Comparison of ENCODE assay signal across 1 cellular context in genomic region chr19:35249146-35249847, GRCh38.
TF ChIP-seq lines count a peak whose summit lies in the region.

No MANE protein-coding gene starts in this region.

TF ChIP-seq in GM12878, 131 proteins besides CTCF, POLR2A, EP300 and RAD21 (continued from another document and continues in another):
- TF ChIP-seq RB1 (IDR thresholded peaks at IDR 0.05; ENCODE audit: borderline replicate concordance) (0 out of 2 replicates have a peak, but pooled peaks have one; percentile 19), IRF4 (IDR thresholded peaks at IDR 0.05; ENCODE audit: low read depth, low read length) (no peak), SP1 (IDR thresholded peaks at IDR 0.05; ENCODE audit: low read depth, low read length) (no peak), ATF2 (IDR thresholded peaks at IDR 0.05; ENCODE audit: low read length) (no peak), TBL1XR1 (IDR thresholded peaks at IDR 0.05; ENCODE audit: low read depth, low read length) (no peak), MTA2 (IDR thresholded peaks at IDR 0.05; ENCODE audit: low read depth) (peak; percentile 29; the same call in 1 of the 2 replicates), SIN3A (IDR thresholded peaks at IDR 0.05; ENCODE audit: low read depth, low read length) (peak; percentile 11; the same call in 1 of the 2 replicates), FOXK2 (IDR thresholded peaks at IDR 0.05) (no peak), EGR1 (IDR thresholded peaks at IDR 0.05; ENCODE audit: borderline replicate concordance in 1 of 2, low read depth in 2 of 2, low read length in 2 of 2) (no peak), NBN (IDR thresholded peaks at IDR 0.05) (no peak), BCL3 (IDR thresholded peaks at IDR 0.05; ENCODE audit: borderline replicate concordance, insufficient read depth, low read depth, low read length, poor library complexity, severe bottlenecking) (no peak), SMARCA5 (IDR thresholded peaks at IDR 0.05) (0 out of 2 replicates have a peak, but pooled peaks have one; percentile 88), POLR2AphosphoS2 (IDR thresholded peaks at IDR 0.05; ENCODE audit: low read depth, low read length) (no peak), BCLAF1 (IDR thresholded peaks at IDR 0.05) (no peak), EZH2 (IDR thresholded peaks at IDR 0.05; ENCODE audit: borderline replicate concordance, control insufficient read depth, low read depth, low read length) (no peak), CBX5 (IDR thresholded peaks at IDR 0.05; ENCODE audit: low read depth) (no peak), ZNF274 (IDR thresholded peaks at IDR 0.05; ENCODE audit: insufficient read depth, insufficient read length) (no peak), STAT1 (conservative IDR thresholded peaks at IDR 0.05) (no peak), NR2F1 (conservative IDR thresholded peaks at IDR 0.05) (0 out of 2 replicates have a peak, but pooled peaks have one; percentile 43), SRF (IDR thresholded peaks at IDR 0.05; ENCODE audit: low read depth in 2 of 2, low read length in 2 of 2) (peak in 1 of 2 experiments; percentile 81; a peak in 1 of 4 replicates), TCF3 (IDR thresholded peaks at IDR 0.05; ENCODE audit: borderline replicate concordance, insufficient read depth, low read depth, low read length) (no peak), RUNX3 (IDR thresholded peaks at IDR 0.05; ENCODE audit: low read length) (no peak), SPI1 (IDR thresholded peaks at IDR 0.05; ENCODE audit: borderline replicate concordance, insufficient read depth, low read depth, low read length) (peak; percentile 84; the same call in 1 of the 2 replicates), SMC3 (IDR thresholded peaks at IDR 0.05; ENCODE audit: borderline replicate concordance, low read length) (no peak), JUND (IDR thresholded peaks at IDR 0.05; ENCODE audit: low read depth, low read length) (no peak), SUPT20H (IDR thresholded peaks at IDR 0.05; ENCODE audit: borderline replicate concordance, control insufficient read depth, low read depth, low read length) (no peak), CREM (IDR thresholded peaks at IDR 0.05; ENCODE audit: low read depth) (no peak), NR2C1 (IDR thresholded peaks at IDR 0.05) (no peak), MXI1 (IDR thresholded peaks at IDR 0.05; ENCODE audit: low read depth, low read length) (peak; percentile 48; the same call in 1 of the 2 replicates), TCF12 (IDR thresholded peaks at IDR 0.05; ENCODE audit: low read depth, low read length) (no peak), ZBED1 (IDR thresholded peaks at IDR 0.05; ENCODE audit: borderline replicate concordance) (no peak), RFX5 (IDR thresholded peaks at IDR 0.05; ENCODE audit: low read depth, low read length) (no peak), HSF1 (IDR thresholded peaks at IDR 0.05; ENCODE audit: low read depth, low read length) (no peak), TAF1 (IDR thresholded peaks at IDR 0.05; ENCODE audit: borderline replicate concordance, low read depth, low read length) (no peak), TCF7 (IDR thresholded peaks at IDR 0.05; ENCODE audit: borderline replicate concordance) (no peak), USF1 (IDR thresholded peaks at IDR 0.05; ENCODE audit: borderline replicate concordance, extremely low read length, insufficient read depth, low read depth, low read length) (no peak), RCOR1 (conservative IDR thresholded peaks at IDR 0.05; ENCODE audit: low read depth, low read length) (no peak)
- TF ChIP-seq, protein P1, sequence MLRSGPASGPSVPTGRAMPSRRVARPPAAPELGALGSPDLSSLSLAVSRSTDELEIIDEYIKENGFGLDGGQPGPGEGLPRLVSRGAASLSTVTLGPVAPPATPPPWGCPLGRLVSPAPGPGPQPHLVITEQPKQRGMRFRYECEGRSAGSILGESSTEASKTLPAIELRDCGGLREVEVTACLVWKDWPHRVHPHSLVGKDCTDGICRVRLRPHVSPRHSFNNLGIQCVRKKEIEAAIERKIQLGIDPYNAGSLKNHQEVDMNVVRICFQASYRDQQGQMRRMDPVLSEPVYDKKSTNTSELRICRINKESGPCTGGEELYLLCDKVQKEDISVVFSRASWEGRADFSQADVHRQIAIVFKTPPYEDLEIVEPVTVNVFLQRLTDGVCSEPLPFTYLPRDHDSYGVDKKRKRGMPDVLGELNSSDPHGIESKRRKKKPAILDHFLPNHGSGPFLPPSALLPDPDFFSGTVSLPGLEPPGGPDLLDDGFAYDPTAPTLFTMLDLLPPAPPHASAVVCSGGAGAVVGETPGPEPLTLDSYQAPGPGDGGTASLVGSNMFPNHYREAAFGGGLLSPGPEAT (IDR thresholded peaks at IDR 0.05; ENCODE audit: low read depth) = peak; percentile 74
- TF ChIP-seq, protein P2, sequence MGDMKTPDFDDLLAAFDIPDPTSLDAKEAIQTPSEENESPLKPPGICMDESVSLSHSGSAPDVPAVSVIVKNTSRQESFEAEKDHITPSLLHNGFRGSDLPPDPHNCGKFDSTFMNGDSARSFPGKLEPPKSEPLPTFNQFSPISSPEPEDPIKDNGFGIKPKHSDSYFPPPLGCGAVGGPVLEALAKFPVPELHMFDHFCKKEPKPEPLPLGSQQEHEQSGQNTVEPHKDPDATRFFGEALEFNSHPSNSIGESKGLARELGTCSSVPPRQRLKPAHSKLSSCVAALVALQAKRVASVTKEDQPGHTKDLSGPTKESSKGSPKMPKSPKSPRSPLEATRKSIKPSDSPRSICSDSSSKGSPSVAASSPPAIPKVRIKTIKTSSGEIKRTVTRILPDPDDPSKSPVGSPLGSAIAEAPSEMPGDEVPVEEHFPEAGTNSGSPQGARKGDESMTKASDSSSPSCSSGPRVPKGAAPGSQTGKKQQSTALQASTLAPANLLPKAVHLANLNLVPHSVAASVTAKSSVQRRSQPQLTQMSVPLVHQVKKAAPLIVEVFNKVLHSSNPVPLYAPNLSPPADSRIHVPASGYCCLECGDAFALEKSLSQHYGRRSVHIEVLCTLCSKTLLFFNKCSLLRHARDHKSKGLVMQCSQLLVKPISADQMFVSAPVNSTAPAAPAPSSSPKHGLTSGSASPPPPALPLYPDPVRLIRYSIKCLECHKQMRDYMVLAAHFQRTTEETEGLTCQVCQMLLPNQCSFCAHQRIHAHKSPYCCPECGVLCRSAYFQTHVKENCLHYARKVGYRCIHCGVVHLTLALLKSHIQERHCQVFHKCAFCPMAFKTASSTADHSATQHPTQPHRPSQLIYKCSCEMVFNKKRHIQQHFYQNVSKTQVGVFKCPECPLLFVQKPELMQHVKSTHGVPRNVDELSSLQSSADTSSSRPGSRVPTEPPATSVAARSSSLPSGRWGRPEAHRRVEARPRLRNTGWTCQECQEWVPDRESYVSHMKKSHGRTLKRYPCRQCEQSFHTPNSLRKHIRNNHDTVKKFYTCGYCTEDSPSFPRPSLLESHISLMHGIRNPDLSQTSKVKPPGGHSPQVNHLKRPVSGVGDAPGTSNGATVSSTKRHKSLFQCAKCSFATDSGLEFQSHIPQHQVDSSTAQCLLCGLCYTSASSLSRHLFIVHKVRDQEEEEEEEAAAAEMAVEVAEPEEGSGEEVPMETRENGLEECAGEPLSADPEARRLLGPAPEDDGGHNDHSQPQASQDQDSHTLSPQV (IDR thresholded peaks at IDR 0.05) = no peak
- TF ChIP-seq, protein P3, sequence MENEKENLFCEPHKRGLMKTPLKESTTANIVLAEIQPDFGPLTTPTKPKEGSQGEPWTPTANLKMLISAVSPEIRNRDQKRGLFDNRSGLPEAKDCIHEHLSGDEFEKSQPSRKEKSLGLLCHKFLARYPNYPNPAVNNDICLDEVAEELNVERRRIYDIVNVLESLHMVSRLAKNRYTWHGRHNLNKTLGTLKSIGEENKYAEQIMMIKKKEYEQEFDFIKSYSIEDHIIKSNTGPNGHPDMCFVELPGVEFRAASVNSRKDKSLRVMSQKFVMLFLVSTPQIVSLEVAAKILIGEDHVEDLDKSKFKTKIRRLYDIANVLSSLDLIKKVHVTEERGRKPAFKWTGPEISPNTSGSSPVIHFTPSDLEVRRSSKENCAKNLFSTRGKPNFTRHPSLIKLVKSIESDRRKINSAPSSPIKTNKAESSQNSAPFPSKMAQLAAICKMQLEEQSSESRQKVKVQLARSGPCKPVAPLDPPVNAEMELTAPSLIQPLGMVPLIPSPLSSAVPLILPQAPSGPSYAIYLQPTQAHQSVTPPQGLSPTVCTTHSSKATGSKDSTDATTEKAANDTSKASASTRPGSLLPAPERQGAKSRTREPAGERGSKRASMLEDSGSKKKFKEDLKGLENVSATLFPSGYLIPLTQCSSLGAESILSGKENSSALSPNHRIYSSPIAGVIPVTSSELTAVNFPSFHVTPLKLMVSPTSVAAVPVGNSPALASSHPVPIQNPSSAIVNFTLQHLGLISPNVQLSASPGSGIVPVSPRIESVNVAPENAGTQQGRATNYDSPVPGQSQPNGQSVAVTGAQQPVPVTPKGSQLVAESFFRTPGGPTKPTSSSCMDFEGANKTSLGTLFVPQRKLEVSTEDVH (IDR thresholded peaks at IDR 0.05; ENCODE audit: low read depth, partially characterized antibody) = no peak
- TF ChIP-seq, protein P4, sequence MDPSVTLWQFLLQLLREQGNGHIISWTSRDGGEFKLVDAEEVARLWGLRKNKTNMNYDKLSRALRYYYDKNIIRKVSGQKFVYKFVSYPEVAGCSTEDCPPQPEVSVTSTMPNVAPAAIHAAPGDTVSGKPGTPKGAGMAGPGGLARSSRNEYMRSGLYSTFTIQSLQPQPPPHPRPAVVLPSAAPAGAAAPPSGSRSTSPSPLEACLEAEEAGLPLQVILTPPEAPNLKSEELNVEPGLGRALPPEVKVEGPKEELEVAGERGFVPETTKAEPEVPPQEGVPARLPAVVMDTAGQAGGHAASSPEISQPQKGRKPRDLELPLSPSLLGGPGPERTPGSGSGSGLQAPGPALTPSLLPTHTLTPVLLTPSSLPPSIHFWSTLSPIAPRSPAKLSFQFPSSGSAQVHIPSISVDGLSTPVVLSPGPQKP (IDR thresholded peaks at IDR 0.05; ENCODE audit: low read depth, low read length) = 0 out of 2 replicates have a peak, but pooled peaks have one; percentile 20
